21 cellular contexts compared by ENCODE assay signal in genomic region chr4:137703225-137703624, GRCh38.
DNase-seq lines count a peak whose midpoint lies in the region; ATAC-seq and TF ChIP-seq lines count a peak whose summit lies in the region.
"Had no signal": no experiment of that assay in that cellular context is flagged by ENCODE, and none has a peak within 500 bp of the region (broad histone marks: within the 10 kb centered on the region; RNA-seq: fewer than 3 reads in every experiment).

No MANE protein-coding gene starts in this region.

- no peaks in the 10 kb centered on the region for H4K20me1 ChIP-seq in smooth muscle cell (ENCODE audit: low read depth)

- H3K36me3 Mint-ChIP-seq in CD14-positive monocyte, result no peaks in the 10 kb centered on the region

- H3K27ac ChIP-seq in gastroesophageal sphincter (peak overlapping the region in 3 of 4 donors; percentile 14 to 75 (median 57)), smooth muscle cell (ENCODE audit: low read depth) (peak overlapping the region; percentile 84)
- H3K27ac ChIP-seq: foreskin keratinocyte, SK-N-MC had no signal

- H2AFZ ChIP-seq in smooth muscle cell (ENCODE audit: low read depth), result peak overlapping the region; percentile 12
- H2AFZ ChIP-seq: GM23338 had no signal

- TF ChIP-seq EP300 in gastroesophageal sphincter (IDR thresholded peaks at IDR 0.05), result no peak

- intact Hi-C loops in CD14-positive monocyte (cut with micrococcal nuclease), result no loop called here

- no peak overlapping the region for H3K4me3 Mint-ChIP-seq in CD14-positive monocyte
- H3K4me3 Mint-ChIP-seq: endodermal cell, GM23338 had no signal

- H3K9me3 Mint-ChIP-seq in CD14-positive monocyte, result peaks cover 0 to 7% (median 4%) of the 10 kb centered on the region in 7 donors

- H3K9ac ChIP-seq in smooth muscle cell (ENCODE audit: low read depth), result no peak overlapping the region

- H3K4me1 ChIP-seq in gastroesophageal sphincter, result peaks cover 4 to 72% (median 18%) of the 10 kb centered on the region in 3 donors
- H3K4me1 ChIP-seq in smooth muscle cell (ENCODE audit: low read depth), result peaks cover 8% of the 10 kb centered on the region

- H3K36me3 ChIP-seq in gastroesophageal sphincter (no peaks in the 10 kb centered on the region), smooth muscle cell (ENCODE audit: low read depth) (no peaks in the 10 kb centered on the region)

- H3K79me2 ChIP-seq in smooth muscle cell (ENCODE audit: low read depth), result no peaks in the 10 kb centered on the region

- TF ChIP-seq CTCF in gastroesophageal sphincter (IDR thresholded peaks at IDR 0.05) (no peak), smooth muscle cell (IDR thresholded peaks at IDR 0.05; ENCODE audit: borderline replicate concordance, insufficient read depth, poor library complexity, severe bottlenecking) (no peak), CD14-positive monocyte (IDR thresholded peaks at IDR 0.05) (no peak)

- H3K4me2 ChIP-seq in smooth muscle cell, result no peak overlapping the region
- H3K4me2 ChIP-seq: GM23338 had no signal

- peaks cover 10% of the 10 kb centered on the region for H3F3A ChIP-seq in smooth muscle cell (ENCODE audit: low read depth)

- no peak for TF ChIP-seq POLR2A in gastroesophageal sphincter (IDR thresholded peaks at IDR 0.05)

- ATAC-seq in gastroesophageal sphincter, result no peak
- no peak for ATAC-seq in GM19328 (IDR thresholded peaks at IDR 0.05; ENCODE audit: unreplicated experiment)
- ATAC-seq: foreskin keratinocyte, GM23338 had no signal

- DNase-seq in NCI-H1417 treated with DMSO at 0.1 percent for 48 hours (lab: John Stamatoyannopoulos, UW) (peak; percentile 83), NCI-H2196 (lab: John Stamatoyannopoulos, UW; ENCODE audit: unreplicated experiment) (peak; percentile 7), smooth muscle cell (lab: John Stamatoyannopoulos, UW; ENCODE audit: unreplicated experiment) (no peak), CD14-positive monocyte (ENCODE audit: low spot score) (no peak), kidney tubule cell (ENCODE audit: low spot score) (no peak)
- DNase-seq: activated CD4-positive, alpha-beta T cell treated with anti-CD3 and anti-CD28 coated beads for 48 hours; activated CD8-positive, alpha-beta memory T cell treated with anti-CD3 and anti-CD28 coated beads, Interleukin-2, amount 50 U/mL, for 4 hours; activated naive CD4-positive, alpha-beta T cell; AML-193; anterior cingulate cortex; endodermal cell; foreskin keratinocyte; GDM1; MM.1S; stimulated activated CD4-positive, alpha-beta T cell treated with anti-CD3 and anti-CD28 coated beads, Interleukin-4, amount 100 ng/mL, for 24 hours; stimulated activated CD8-positive, alpha-beta memory T cell treated with anti-CD3 and anti-CD28 coated beads, Interleukin-4, amount 100 ng/mL, for 48 hours; substantia nigra had no signal

- H3K9me3 ChIP-seq in gastroesophageal sphincter, result no peaks in the 10 kb centered on the region
- no peaks in the 10 kb centered on the region for H3K9me3 ChIP-seq in smooth muscle cell (replicated peaks; ENCODE audit: low read depth)

- H3K27ac Mint-ChIP-seq in CD14-positive monocyte, result no peak overlapping the region
- H3K27ac Mint-ChIP-seq: endodermal cell, GM23338 had no signal

- H3K27me3 ChIP-seq in gastroesophageal sphincter (no peaks in the 10 kb centered on the region), smooth muscle cell (ENCODE audit: low read depth) (no peaks in the 10 kb centered on the region)
- H3K27me3 ChIP-seq: foreskin keratinocyte had no signal

- H3K4me3 ChIP-seq in gastroesophageal sphincter (no peak overlapping the region), smooth muscle cell (no peak overlapping the region)
- H3K4me3 ChIP-seq: GM23338, SK-N-MC had no signal

- H3K27me3 Mint-ChIP-seq in CD14-positive monocyte (ENCODE audit: low read depth in 3 of 3), result no peaks in the 10 kb centered on the region

- H3K4me1 Mint-ChIP-seq in CD14-positive monocyte, result peaks cover 2% of the 10 kb centered on the region
- H3K4me1 Mint-ChIP-seq: endodermal cell, GM23338 had no signal

Comparison
In these comparisons a context has a peak if more than half of its experiments do, and no peak if none do; other contexts are left out.
1. DNase-seq: peak in NCI-H1417 treated with DMSO at 0.1 percent for 48 hours (single experiment) and NCI-H2196 (single experiment); none in smooth muscle cell (single experiment), CD14-positive monocyte (single experiment) and kidney tubule cell (single experiment).